Comparison of ENCODE assay signal across 8 cellular contexts in the genomic region with DNA sequence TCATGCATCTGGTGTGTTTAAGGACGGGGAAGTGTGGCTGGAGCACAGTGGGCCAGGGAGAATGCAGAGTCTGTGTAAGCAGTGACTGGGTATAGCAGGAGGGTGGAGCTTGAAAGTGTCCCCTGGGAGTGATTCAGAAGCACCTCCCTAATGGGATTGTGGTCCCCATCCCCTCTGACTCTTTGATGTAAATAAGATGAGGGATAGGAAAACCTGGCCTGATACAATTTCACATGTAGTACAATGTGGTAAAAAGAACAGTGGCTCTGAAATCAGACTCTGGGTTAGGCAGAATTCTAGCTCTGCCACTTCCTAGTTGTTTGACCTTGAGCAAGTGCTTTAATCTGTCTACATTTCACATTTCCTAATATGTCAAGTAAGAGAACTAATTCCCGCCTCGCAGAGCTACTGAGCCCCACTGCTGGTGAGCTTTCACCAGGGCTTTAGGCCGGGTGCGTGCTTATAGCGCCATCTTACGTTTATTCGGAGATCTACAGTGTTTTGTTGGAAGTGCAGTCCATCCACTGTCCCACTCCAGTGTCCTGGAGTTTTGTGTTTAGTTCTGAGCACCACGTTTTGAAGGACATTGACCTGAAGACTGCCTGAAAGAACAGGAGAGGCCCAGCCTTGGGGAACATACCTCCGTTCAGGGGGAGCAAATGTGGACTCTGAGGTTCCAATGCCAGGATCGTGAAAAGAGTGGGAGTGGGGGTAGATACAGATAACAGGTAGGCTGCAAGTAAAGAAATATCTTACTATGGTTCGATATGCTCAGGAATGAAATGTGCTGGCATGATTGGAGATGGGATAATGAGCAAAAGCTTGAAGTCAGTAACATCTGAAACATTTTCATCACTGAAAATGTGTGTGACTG. TPM values are rescaled to one million over a fixed set of nuclear protein-coding genes. Genes with fewer than 3 reads are reported as not detected.
DNase-seq lines count a peak whose midpoint lies in the region; ATAC-seq and TF ChIP-seq lines count a peak whose summit lies in the region.

No MANE protein-coding gene starts in this region.

- no peak overlapping the region for H2AK5ac ChIP-seq in neuronal stem cell (ENCODE audit: low read depth, low read length)

- H3K27ac ChIP-seq in foreskin keratinocyte (no peak overlapping the region), neuronal stem cell (replicated peaks; ENCODE audit: low read length) (no peak overlapping the region), uterus (peak overlapping the region; percentile 45 to 72)

- no peak overlapping the region for H4K91ac ChIP-seq in neuronal stem cell (ENCODE audit: low read depth, low read length, poor library complexity)

- no peaks in the 10 kb centered on the region for H3K4me1 ChIP-seq in foreskin keratinocyte
- peaks cover 3 to 7% of the 10 kb centered on the region in 2 donors for H3K4me1 ChIP-seq in neuronal stem cell (ENCODE audit: control insufficient read depth in 2 of 2, insufficient read depth in 1 of 2, low read depth in 1 of 2, low read length in 2 of 2)
- peaks cover 3 to 5% of the 10 kb centered on the region in 2 donors for H3K4me1 ChIP-seq in uterus

- H3K36me3 ChIP-seq in neuronal stem cell (replicated peaks in 1 of 2; ENCODE audit: control insufficient read depth in 2 of 2, insufficient read depth in 2 of 2, low read length in 2 of 2) (peaks cover 21 to 51% of the 10 kb centered on the region in 2 donors), uterus (no peaks in the 10 kb centered on the region)

- H3K9me3 ChIP-seq in neuronal stem cell (replicated peaks in 1 of 2; ENCODE audit: control insufficient read depth in 2 of 2, insufficient read depth in 1 of 2, low read depth in 1 of 2, low read length in 2 of 2) = no peaks in the 10 kb centered on the region
- H3K9me3 ChIP-seq in uterus = no peaks in the 10 kb centered on the region

- no peaks in the 10 kb centered on the region for H3K4me1 Mint-ChIP-seq in activated CD4-positive, alpha-beta memory T cell treated with anti-CD3 and anti-CD28 coated beads, Interleukin-2, amount 10 ng/mL, durations not matched to agents 7 days and 5 days

- TF ChIP-seq CTCF in AG04449 (IDR thresholded peaks at IDR 0.05; ENCODE audit: insufficient read depth, low read length, missing control alignments) (peak; percentile 68), GM12875 (IDR thresholded peaks at IDR 0.05; ENCODE audit: borderline replicate concordance, insufficient read depth, low read depth, low read length) (peak; percentile 60), foreskin keratinocyte (conservative IDR thresholded peaks at IDR 0.05) (peak; percentile 96), uterus (IDR thresholded peaks at IDR 0.05) (peak; percentile 88 to 95 (median 92))

- no peak overlapping the region for H3K23ac ChIP-seq in neuronal stem cell (ENCODE audit: low read depth, low read length, poor library complexity)

- no peak overlapping the region for H3K14ac ChIP-seq in neuronal stem cell (ENCODE audit: low read length)

- H3K4me2 ChIP-seq in neuronal stem cell (ENCODE audit: insufficient read depth, low read length, poor library complexity, severe bottlenecking) = no peak overlapping the region

- H4K8ac ChIP-seq in neuronal stem cell (ENCODE audit: low read depth, low read length) = no peak overlapping the region

- POLR2A ChIA-PET in AG04449 (lab: Yijun Ruan, JAX) = interaction anchor here (0.8 to 2.2 kb wide), 7 partner anchors 9 to 67 kb away, joined by 3 to 10 read pairs (median 4); a partner anchor contains a TSS
- POLR2A ChIA-PET in activated CD4-positive, alpha-beta memory T cell treated with anti-CD3 and anti-CD28 coated beads, Interleukin-2, amount 10 ng/mL, durations not matched to agents 7 days and 5 days (lab: Charles Lee) = interaction anchor here (1.1 kb wide), 1 partner anchor 15 kb away, joined by 4 read pairs; no protein-coding TSS in a partner anchor

- H3K9ac ChIP-seq in neuronal stem cell (ENCODE audit: low read depth, low read length, poor library complexity) = no peak overlapping the region

- H3K27me3 ChIP-seq in foreskin keratinocyte (no peaks in the 10 kb centered on the region), neuronal stem cell (ENCODE audit: control insufficient read depth in 3 of 3, insufficient read depth in 3 of 3, low read depth in 1 of 3, low read length in 3 of 3) (no peaks in the 10 kb centered on the region), uterus (no peaks in the 10 kb centered on the region)

- no peak overlapping the region for H3K4ac ChIP-seq in neuronal stem cell (ENCODE audit: low read length)

- TF ChIP-seq POLR2A in uterus (IDR thresholded peaks at IDR 0.05) = no peak

- H3K4me3 ChIP-seq in AG04449 (ENCODE audit: low read depth, low read length) (no peak overlapping the region), GM12875 (ENCODE audit: low read depth, low read length) (no peak overlapping the region), neuronal stem cell (ENCODE audit: low read length in 2 of 2) (no peak overlapping the region), uterus (no peak overlapping the region)

- H2BK15ac ChIP-seq in neuronal stem cell (ENCODE audit: low read length) = no peak overlapping the region

- WGBS in neuronal stem cell (ENCODE audit: extremely low coverage in 2 of 2, insufficient read length in 2 of 2, insufficient replicate concordance in 1 of 2), 2 donors = no CpG with 5 or more reads among the region's 12 CpGs

- intact Hi-C loops in uterus (cut with DNase I; ENCODE audit: low total_unique reads) = loop anchor here (5.0 kb wide), 1 partner anchor 67 kb away; no protein-coding TSS in a partner anchor

- H3K79me1 ChIP-seq in neuronal stem cell (ENCODE audit: low read depth, low read length) = no peaks in the 10 kb centered on the region

- DNase-seq in AG04449 (ENCODE audit: low read depth, low spot score) = no peak
- DNase-seq in NCI-H460 (ENCODE audit: extremely low read depth, low read depth) = peak; percentile 63
- peak; percentile 47 for DNase-seq in activated CD4-positive, alpha-beta memory T cell treated with anti-CD3 and anti-CD28 coated beads, Interleukin-2, amount 10 ng/mL, durations not matched to agents 7 days and 5 days
- peak in 1 of 2 donors; percentile 47 for DNase-seq in foreskin keratinocyte
- DNase-seq in neuronal stem cell (ENCODE audit: low spot score) = peak; percentile 65
- DNase-seq in uterus = peak; percentile 65 to 78
- no peak for DNase-seq in RKO (ENCODE audit: low spot score)

- H3K9me3 Mint-ChIP-seq in activated CD4-positive, alpha-beta memory T cell treated with anti-CD3 and anti-CD28 coated beads, Interleukin-2, amount 10 ng/mL, durations not matched to agents 7 days and 5 days = no peaks in the 10 kb centered on the region

- no peaks in the 10 kb centered on the region for H3K36me3 Mint-ChIP-seq in activated CD4-positive, alpha-beta memory T cell treated with anti-CD3 and anti-CD28 coated beads, Interleukin-2, amount 10 ng/mL, durations not matched to agents 7 days and 5 days (ENCODE audit: low read depth)

- H3K18ac ChIP-seq in neuronal stem cell (ENCODE audit: low read length) = no peak overlapping the region

- no peak overlapping the region for H2BK12ac ChIP-seq in neuronal stem cell (ENCODE audit: low read length)

- H3K27ac Mint-ChIP-seq in activated CD4-positive, alpha-beta memory T cell treated with anti-CD3 and anti-CD28 coated beads, Interleukin-2, amount 10 ng/mL, durations not matched to agents 7 days and 5 days = no peak overlapping the region

- H2BK120ac ChIP-seq in neuronal stem cell (ENCODE audit: low read depth, low read length) = no peak overlapping the region

- no peak overlapping the region for H3K4me3 Mint-ChIP-seq in activated CD4-positive, alpha-beta memory T cell treated with anti-CD3 and anti-CD28 coated beads, Interleukin-2, amount 10 ng/mL, durations not matched to agents 7 days and 5 days

- CTCF ChIA-PET in AG04449 (lab: Yijun Ruan, JAX) = interaction anchor here (0.7 to 7.7 kb wide), 36 partner anchors 10 to 654 kb away, joined by 3 to 170 read pairs (median 6); a partner anchor contains a TSS
- CTCF ChIA-PET in activated CD4-positive, alpha-beta memory T cell treated with anti-CD3 and anti-CD28 coated beads, Interleukin-2, amount 10 ng/mL, durations not matched to agents 7 days and 5 days (lab: Charles Lee) = interaction anchor here (0.5 to 2.0 kb wide), 21 partner anchors 8 to 440 kb away, joined by 3 to 9 read pairs (median 4); a partner anchor contains a TSS

- peak; percentile 67 for ATAC-seq in foreskin keratinocyte

- H3K27me3 Mint-ChIP-seq in activated CD4-positive, alpha-beta memory T cell treated with anti-CD3 and anti-CD28 coated beads, Interleukin-2, amount 10 ng/mL, durations not matched to agents 7 days and 5 days = peaks cover 8% of the 10 kb centered on the region

- H2BK5ac ChIP-seq in neuronal stem cell (ENCODE audit: low read length) = no peak overlapping the region

- no peak overlapping the region for H2AFZ ChIP-seq in neuronal stem cell (ENCODE audit: low read length)

RNA-seq across cellular contexts. Expression of a gene that starts 51.2 kb away (rescaled TPM):
- total RNA-seq in NCI-H460 (2014; rRNA removed; shearing (Covaris generic)) = 7.8 and 8.5 TPM in 2 replicates
- polyA plus RNA-seq in NCI-H460 (2014; cell fraction: nucleus; rRNA removed) = 13.2 and 20.0 TPM in 2 replicates
- total RNA-seq in activated CD4-positive, alpha-beta memory T cell treated with anti-CD3 and anti-CD28 coated beads, Interleukin-2, amount 10 ng/mL, durations not matched to agents 7 days and 5 days = 10 to 100 TPM; 31.7 to 32.3 TPM
- total RNA-seq in foreskin keratinocyte (13.5 and 14.6 TPM in 2 replicates), uterus (10 to 100 TPM in 3 of 4 donors, 1 to 10 TPM in 1; 2.0 to 59.7 (median 15.5) TPM)
- 22.3 and 22.5 TPM in 2 replicates for polyA plus RNA-seq in foreskin keratinocyte
- polyA plus RNA-seq in neuronal stem cell (2013, experiment 1 of 2) = 23.9 TPM
- polyA plus RNA-seq in neuronal stem cell (2013, experiment 2 of 2) = 22.7 TPM

Comparison
In these comparisons a context has a peak if more than half of its experiments do, and no peak if none do; other contexts are left out.
1. DNase-seq: peak in NCI-H460 (single experiment), activated CD4-positive, alpha-beta memory T cell treated with anti-CD3 and anti-CD28 coated beads, Interleukin-2, amount 10 ng/mL, durations not matched to agents 7 days and 5 days (single experiment), neuronal stem cell (single experiment) and uterus (2 of 2); none in AG04449 (single experiment) and RKO (single experiment).
2. H3K27ac ChIP-seq: peak in uterus (2 of 2); none in foreskin keratinocyte (single experiment) and neuronal stem cell (single experiment).
3. Peak in every context shown above with its lines, with median percentiles within 50 percentile points of each other: CTCF ChIP-seq.